Comparison of ENCODE assay signal across 20 cellular contexts in the genomic region with DNA sequence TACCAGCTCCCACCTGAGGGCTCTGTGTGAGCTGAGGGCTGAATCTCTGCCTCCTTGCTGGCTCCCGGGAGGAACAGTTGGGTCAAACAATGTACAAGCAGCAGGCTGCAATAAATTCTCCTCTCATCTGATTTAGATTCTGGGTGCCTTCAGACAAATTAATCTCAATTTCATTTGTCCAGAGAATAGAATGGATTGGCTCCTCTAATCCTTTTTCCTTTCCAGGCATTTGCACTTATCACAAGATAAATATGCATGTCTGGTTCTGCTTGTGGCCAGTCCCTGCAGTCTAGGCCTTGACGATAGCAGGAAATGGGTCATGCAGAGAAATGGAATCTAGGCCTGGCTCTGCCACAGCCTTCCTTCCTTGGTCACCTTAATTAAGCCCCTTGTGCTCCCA. TPM values are rescaled to one million over a fixed set of nuclear protein-coding genes. Genes with fewer than 3 reads are reported as not detected.
DNase-seq lines count a peak whose midpoint lies in the region; ATAC-seq and TF ChIP-seq lines count a peak whose summit lies in the region.
"Had no signal": no experiment of that assay in that cellular context is flagged by ENCODE, and none has a peak within 500 bp of the region (broad histone marks: within the 10 kb centered on the region; RNA-seq: fewer than 3 reads in every experiment).

No MANE protein-coding gene starts in this region.

- H3K4me1 ChIP-seq in right lobe of liver, result peaks cover 0 to 67% (median 21%) of the 10 kb centered on the region in 4 donors
- H3K4me1 ChIP-seq: breast epithelium had no signal

- intact Hi-C loops in right lobe of liver (cut with DNase I), result loop anchor here (5.0 to 10.0 kb wide), 2 partner anchors 97 to 199 kb away; a partner anchor contains a TSS

- peaks cover 41% of the 10 kb centered on the region for H3K4me1 Mint-ChIP-seq in HFFc6 (ENCODE audit: low read depth)

- no peaks in the 10 kb centered on the region for H3K27me3 ChIP-seq in brain microvascular endothelial cell (replicated peaks)
- H3K27me3 ChIP-seq in right lobe of liver, result no peaks in the 10 kb centered on the region
- H3K27me3 ChIP-seq: breast epithelium, dorsolateral prefrontal cortex, suprapubic skin had no signal

- in situ Hi-C loops in brain microvascular endothelial cell (cut with HindIII; ENCODE audit: low pct_ligation_motif_present, low sequenced_read_pairs) (loop anchor here (25.0 kb wide), 1 partner anchor 187 kb away; no protein-coding TSS in a partner anchor), G401 (cut with HindIII; ENCODE audit: low sequenced_read_pairs) (no loop called here)

- no peak overlapping the region for H3K4me3 Mint-ChIP-seq in HFFc6
- H3K4me3 Mint-ChIP-seq: CD8-positive, alpha-beta memory T cell; T-helper 17 cell had no signal

- H3K9me3 ChIP-seq in right lobe of liver, result no peaks in the 10 kb centered on the region
- H3K9me3 ChIP-seq: breast epithelium, suprapubic skin had no signal

- H3K27me3 Mint-ChIP-seq in HFFc6 (ENCODE audit: insufficient read depth), result no peaks in the 10 kb centered on the region
- H3K27me3 Mint-ChIP-seq: T-helper 17 cell had no signal

- WGBS in right lobe of liver (ENCODE audit: insufficient coverage, low coverage, low lambda C conversion rate, missing lambda C conversion rate), result 36% methylated on average over 2 of the region's 2 CpGs

- no peak for ATAC-seq in right lobe of liver
- ATAC-seq in GM19035 (IDR thresholded peaks at IDR 0.05; ENCODE audit: unreplicated experiment), result no peak
- ATAC-seq: left lobe of liver, T-helper 17 cell had no signal

- TF ChIP-seq CTCF in HFFc6 (IDR thresholded peaks at IDR 0.05) (no peak), brain microvascular endothelial cell (IDR thresholded peaks at IDR 0.05; ENCODE audit: low read depth, low read length, missing control alignments) (no peak), right lobe of liver (IDR thresholded peaks at IDR 0.05) (no peak), GM10266 (IDR thresholded peaks at IDR 0.05; ENCODE audit: control insufficient read depth, insufficient read depth, low read depth, missing control alignments) (no peak)

- TF ChIP-seq POLR2A in right lobe of liver (IDR thresholded peaks at IDR 0.05), result no peak

- no peaks in the 10 kb centered on the region for H3K9me3 Mint-ChIP-seq in HFFc6
- H3K9me3 Mint-ChIP-seq: CD8-positive, alpha-beta memory T cell had no signal

- H3K4me3 ChIP-seq in brain microvascular endothelial cell (ENCODE audit: low read depth, low read length) (no peak overlapping the region), right lobe of liver (no peak overlapping the region)
- H3K4me3 ChIP-seq: breast epithelium, dorsolateral prefrontal cortex, suprapubic skin had no signal

- peak overlapping the region; percentile 40; the same call in 1 of the 2 replicates for H3K27ac Mint-ChIP-seq in HFFc6
- H3K27ac Mint-ChIP-seq: T-helper 17 cell had no signal

- H3K27ac ChIP-seq in brain microvascular endothelial cell, result peak overlapping the region; percentile 33
- H3K27ac ChIP-seq in right lobe of liver, result peak overlapping the region; percentile 7 to 50 (median 24)
- H3K27ac ChIP-seq: breast epithelium, dorsolateral prefrontal cortex, suprapubic skin, WERI-Rb-1 had no signal

- H3K36me3 ChIP-seq in brain microvascular endothelial cell (replicated peaks), result no peaks in the 10 kb centered on the region
- H3K36me3 ChIP-seq in right lobe of liver, result peaks cover 0 to 36% (median 18%) of the 10 kb centered on the region in 4 donors
- H3K36me3 ChIP-seq: breast epithelium, suprapubic skin, WERI-Rb-1 had no signal

- H3K36me3 Mint-ChIP-seq in HFFc6 (ENCODE audit: low read depth), result no peaks in the 10 kb centered on the region
- H3K36me3 Mint-ChIP-seq: CD8-positive, alpha-beta memory T cell had no signal

- DNase-seq in AG08395 (ENCODE audit: low spot score) (peak; percentile 62), HFFc6 (peak; percentile 56), brain microvascular endothelial cell (peak; percentile 73), right lobe of liver (no peak), NCI-H1930 (lab: John Stamatoyannopoulos, UW) (no peak), GM10266 (ENCODE audit: extremely low spot score) (no peak), G401 (ENCODE audit: low spot score) (no peak)
- DNase-seq: activated CD4-positive, alpha-beta T cell treated with anti-CD3 and anti-CD28 coated beads, Interleukin-2, amount 50 U/mL, for 4 hours; activated naive CD4-positive, alpha-beta T cell treated with Interleukin-2 at 50 U/mL for 16 hours; CD8-positive, alpha-beta memory T cell; dorsolateral prefrontal cortex; NCI-H82; T-helper 17 cell; WERI-Rb-1 had no signal

RNA-seq across cellular contexts. Expression of a gene that starts 28.7 kb away (rescaled TPM):
- total RNA-seq in HFFc6 (2021; fragmentation: NEBNext Ultra II Directional; extraction: Animal tissue kit (Norgen Biotek cat#: 25700)), result under 1 TPM in 4 of 6 experiments, not detected in 2; 0.07 to 0.14 (median 0.12) TPM
- total RNA-seq in right lobe of liver, result 100 to 1,000 TPM in 3 of 6 experiments, 10 to 100 TPM in 3; 50.6 to 169 (median 100) TPM
- total RNA-seq in G401 (2014; rRNA removed; shearing (Covaris generic)), result 0.12 and 0.51 TPM in 2 replicates
- total RNA-seq: CD8-positive, alpha-beta memory T cell; epithelial cell of proximal tubule; H1 had no signal

RNA-seq across cellular contexts. Expression of a gene that starts 31.1 kb away (rescaled TPM):
- total RNA-seq in HFFc6 (2021; fragmentation: NEBNext Ultra II Directional; extraction: Animal tissue kit (Norgen Biotek cat#: 25700)), result 10 to 100 TPM; 82.4 to 99.5 (median 89.0) TPM
- total RNA-seq in right lobe of liver, result 100 to 1,000 TPM in 5 of 6 experiments, 10 to 100 TPM in 1; 94.0 to 281 (median 213) TPM
- 84.2 and 144 TPM in 2 replicates for total RNA-seq in G401 (2014; rRNA removed; shearing (Covaris generic))

RNA-seq across cellular contexts. Expression of a gene that starts 31.9 kb away (rescaled TPM):
- total RNA-seq in HFFc6 (2021; fragmentation: NEBNext Ultra II Directional; extraction: Animal tissue kit (Norgen Biotek cat#: 25700)), result 100 to 1,000 TPM in 5 of 6 experiments, 10 to 100 TPM in 1; 98.9 to 108 (median 104) TPM
- total RNA-seq in right lobe of liver, result 100 to 1,000 TPM in 2 of 6 experiments, 10 to 100 TPM in 4; 43.3 to 180 (median 53.4) TPM
- total RNA-seq in G401 (2014; rRNA removed; shearing (Covaris generic)), result 178 and 183 TPM in 2 replicates

Comparison
In these comparisons a context has a peak if more than half of its experiments do, and no peak if none do; other contexts are left out.
1. DNase-seq: peak in AG08395 (single experiment), HFFc6 (single experiment) and brain microvascular endothelial cell (single experiment); none in right lobe of liver (0 of 3), NCI-H1930 (0 of 2), GM10266 (single experiment) and G401 (single experiment).
2. RNA of a gene that starts 28.7 kb away (total RNA-seq): 50.6 to 169 TPM in right lobe of liver; 0.12 to 0.51 TPM in G401 and 0.07 to 0.14 TPM in HFFc6; every median in the first group is over 10 times any median in the second.